Comparison of ENCODE assay signal across 8 cellular contexts in genomic region chr2:207166039-207166348, GRCh38. TPM values are rescaled to one million over a fixed set of nuclear protein-coding genes. Genes with fewer than 3 reads are reported as not detected.
DNase-seq lines count a peak whose midpoint lies in the region; ATAC-seq and FAIRE-seq lines count a peak whose summit lies in the region.

No MANE protein-coding gene starts in this region.

- no peak overlapping the region for H3K23ac ChIP-seq in mesendoderm (ENCODE audit: low read length)

- no peak overlapping the region for H3K18ac ChIP-seq in mesendoderm (ENCODE audit: low read length)

- no peak overlapping the region for H3K9ac ChIP-seq in mesendoderm (ENCODE audit: low read length)

- H3K36me3 ChIP-seq in CD8-positive, alpha-beta memory T cell (ENCODE audit: insufficient read depth, low read length) = no peaks in the 10 kb centered on the region
- no peaks in the 10 kb centered on the region for H3K36me3 ChIP-seq in mesendoderm (ENCODE audit: control insufficient read depth, insufficient read depth, low read length)

- no peak overlapping the region for H3K56ac ChIP-seq in mesendoderm (ENCODE audit: low read length)

- no peak overlapping the region for H2BK15ac ChIP-seq in mesendoderm (replicated peaks; ENCODE audit: low read depth)

- H3K4me2 ChIP-seq in mesendoderm (ENCODE audit: low read length) = no peak overlapping the region

- DNase-seq in CD8-positive, alpha-beta memory T cell = peak; percentile 81 to 98 (median 87)
- DNase-seq in HT1080 (ENCODE audit: low read depth) (peak; percentile 100), NOMO-1 treated with dmso at 0.1 percent for 144 hours (lab: John Stamatoyannopoulos, UW; ENCODE audit: unreplicated experiment) (peak; percentile 96), activated T-cell treated with anti-CD3 and anti-CD28 coated beads for 1 hour (ENCODE audit: low read depth) (peak; percentile 87), mesendoderm (peak; percentile 100)
- DNase-seq in stimulated activated CD8-positive, alpha-beta memory T cell treated with anti-CD3 and anti-CD28 coated beads, Interleukin-12 subunit alpha, Interleukin-12 subunit beta, amount 100 ng/mL, for 24 hours (ENCODE audit: extremely low read depth) = peak; percentile 87

- peak; percentile 96 for ATAC-seq in GM21381 (IDR thresholded peaks at IDR 0.05; ENCODE audit: unreplicated experiment)

- peak overlapping the region; percentile 84 to 92 (median 88) for H3K4me3 Mint-ChIP-seq in CD8-positive, alpha-beta memory T cell

- CTCF ChIA-PET in CD8-positive, alpha-beta memory T cell (lab: Charles Lee) = interaction anchor here (1.0 to 2.1 kb wide), 3 partner anchors 22 to 459 kb away, joined by 3 to 8 read pairs (median 3); partner anchors contain the start of gene METTL21A

- no peak overlapping the region for H3K4ac ChIP-seq in mesendoderm (ENCODE audit: low read depth, low read length)

- H3K79me1 ChIP-seq in mesendoderm (ENCODE audit: low read length) = no peaks in the 10 kb centered on the region

- no peaks in the 10 kb centered on the region for H3K27me3 ChIP-seq in CD8-positive, alpha-beta memory T cell (ENCODE audit: insufficient read depth, low read length, poor library complexity, severe bottlenecking)
- no peaks in the 10 kb centered on the region for H3K27me3 ChIP-seq in mesendoderm (ENCODE audit: insufficient read depth, low read length, poor library complexity)

- peaks cover 11% of the 10 kb centered on the region for H3K4me1 ChIP-seq in CD8-positive, alpha-beta memory T cell (ENCODE audit: insufficient read depth, low read length)
- H3K4me1 ChIP-seq in mesendoderm (ENCODE audit: control insufficient read depth, low read depth, low read length) = peaks cover 11% of the 10 kb centered on the region

- WGBS in mesendoderm (ENCODE audit: extremely low coverage, insufficient coverage, low lambda C conversion rate) = no CpG with 5 or more reads among the region's 20 CpGs

- peak overlapping the region; percentile 84 for H3K4me3 ChIP-seq in CD8-positive, alpha-beta memory T cell (ENCODE audit: low read length)
- no peak overlapping the region for H3K4me3 ChIP-seq in mesendoderm (ENCODE audit: low read length)

- peaks cover 0 to 1% (median 0%) of the 10 kb centered on the region in 5 donors for H3K9me3 Mint-ChIP-seq in CD8-positive, alpha-beta memory T cell

- no peak overlapping the region for H4K8ac ChIP-seq in mesendoderm (ENCODE audit: low read depth, low read length)

- H3K79me2 ChIP-seq in mesendoderm (ENCODE audit: control insufficient read depth, insufficient read depth, low read length) = peaks cover 46% of the 10 kb centered on the region

- no peaks in the 10 kb centered on the region for H3K9me3 ChIP-seq in CD8-positive, alpha-beta memory T cell (ENCODE audit: low read length)

- H3K27ac ChIP-seq in CD8-positive, alpha-beta memory T cell (ENCODE audit: low read depth, low read length) = peak overlapping the region; percentile 85
- no peak overlapping the region for H3K27ac ChIP-seq in mesendoderm (ENCODE audit: low read depth, low read length)

- H2BK5ac ChIP-seq in mesendoderm (ENCODE audit: low read length) = no peak overlapping the region

- peaks cover 22 to 45% (median 33%) of the 10 kb centered on the region in 3 donors for H3K4me1 Mint-ChIP-seq in CD8-positive, alpha-beta memory T cell

- no peak overlapping the region for H2BK120ac ChIP-seq in mesendoderm (ENCODE audit: low read depth, low read length)

- H4K5ac ChIP-seq in mesendoderm (ENCODE audit: low read length) = no peak overlapping the region

- no peaks in the 10 kb centered on the region for H3K36me3 Mint-ChIP-seq in CD8-positive, alpha-beta memory T cell

- H3K27ac Mint-ChIP-seq in CD8-positive, alpha-beta memory T cell = peak overlapping the region in 6 of 8 donors; percentile 11 to 96 (median 84)

- peaks cover 34 to 62% of the 10 kb centered on the region in 2 donors for H3K27me3 Mint-ChIP-seq in CD8-positive, alpha-beta memory T cell

- peak; percentile 84 for FAIRE-seq in endometrium (lab: Jason Lieb, UNC)

- H2AK5ac ChIP-seq in mesendoderm (ENCODE audit: low read length) = no peak overlapping the region

- POLR2A ChIA-PET in CD8-positive, alpha-beta memory T cell (lab: Charles Lee) = interaction anchor here (0.6 to 2.5 kb wide), 5 partner anchors 8 to 459 kb away, joined by 3 to 26 read pairs (median 3); partner anchors contain the start of gene METTL21A

RNA-seq across cellular contexts. Expression of gene KLF7, which starts 0.2 kb away (rescaled TPM):
- total RNA-seq in CD8-positive, alpha-beta memory T cell = 10 to 100 TPM in 1 of 2 experiments, 1 to 10 TPM in 1; 6.7 to 12.1 TPM
- polyA plus RNA-seq in CD8-positive, alpha-beta memory T cell = 6.4 TPM
- total RNA-seq in HT1080 (2014; rRNA removed; shearing (Covaris generic)) = 16.5 and 28.9 TPM in 2 replicates
- 14.4 and 21.1 TPM in 2 replicates for polyA plus RNA-seq in HT1080 (2015; cell fraction: cytosol; rRNA removed)
- polyA plus RNA-seq in HT1080 (2015; cell fraction: nucleus; rRNA removed) = 29.1 and 41.6 TPM in 2 replicates
- 44.5 TPM for polyA plus RNA-seq in mesendoderm (2013, experiment 1 of 2)
- 41.8 TPM for polyA plus RNA-seq in mesendoderm (2013, experiment 2 of 2)
